In genomic region chr2:52084760-52085159, GRCh38 we compare ENCODE assay signal across 1 cellular context.
TF ChIP-seq lines count a peak whose summit lies in the region.

No MANE protein-coding gene starts in this region.

TF ChIP-seq in HepG2, 621 proteins besides CTCF, POLR2A, EP300 and RAD21 (continued from another document):
- no peak for TF ChIP-seq ZNF576 (CRISPR knock-in tag; IDR thresholded peaks at IDR 0.05)
- no peak for TF ChIP-seq ZBTB7B (CRISPR knock-in tag; IDR thresholded peaks at IDR 0.05)
- no peak for TF ChIP-seq ZNF256 (CRISPR knock-in tag; conservative IDR thresholded peaks at IDR 0.05)
- no peak for TF ChIP-seq ZNF572 (CRISPR knock-in tag; IDR thresholded peaks at IDR 0.05)
